In the genomic region with DNA sequence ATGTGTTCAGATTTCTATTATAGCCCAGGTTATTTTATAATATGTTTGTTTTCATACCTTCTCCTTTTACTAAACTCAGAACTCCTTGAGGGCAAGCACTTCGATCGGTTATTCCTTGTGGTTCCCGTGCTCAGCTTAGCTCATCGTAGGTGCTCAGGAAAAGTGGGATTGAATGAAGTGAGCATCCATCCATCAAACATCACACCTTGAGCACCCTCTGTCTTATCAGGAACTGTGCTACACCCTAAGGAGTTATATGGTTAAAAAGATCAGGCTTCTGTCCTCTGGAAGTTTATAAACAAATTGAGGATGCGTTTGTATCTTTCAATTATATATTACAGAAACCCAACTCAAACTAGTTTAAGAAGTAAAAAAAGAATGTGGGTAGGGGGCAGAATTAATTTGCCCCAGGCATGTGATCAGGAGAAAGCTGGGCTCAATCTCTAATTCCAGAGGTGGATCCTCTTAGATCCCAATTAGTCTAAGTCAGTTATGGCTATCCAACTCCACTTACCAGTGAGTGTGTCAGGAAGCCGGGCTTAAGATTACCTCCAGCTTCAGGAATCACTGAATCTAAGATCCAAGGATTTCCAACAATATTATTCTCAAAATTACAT, we compare ENCODE assay signal across 11 cellular contexts. TPM values are rescaled to one million over a fixed set of nuclear protein-coding genes. Genes with fewer than 3 reads are reported as not detected.
DNase-seq lines count a peak whose midpoint lies in the region; ATAC-seq and TF ChIP-seq lines count a peak whose summit lies in the region.
"Had no signal": no experiment of that assay in that cellular context is flagged by ENCODE, and none has a peak within 500 bp of the region (broad histone marks: within the 10 kb centered on the region; RNA-seq: fewer than 3 reads in every experiment).

No MANE protein-coding gene starts in this region.

- peaks cover 25% of the 10 kb centered on the region for H3K4me1 Mint-ChIP-seq in neural crest cell

- ATAC-seq in GM18868 (IDR thresholded peaks at IDR 0.05; ENCODE audit: unreplicated experiment) (no peak), HG02870 (IDR thresholded peaks at IDR 0.05; ENCODE audit: unreplicated experiment) (no peak)
- ATAC-seq: natural killer cell treated with Interleukin-12 subunit alpha and Interleukin-12 subunit beta and Interleukin-15 and Interleukin-18, amount 100 ng/mL, for 72 hours; stimulated activated naive CD8-positive, alpha-beta T cell treated with anti-CD3 and anti-CD28 coated beads, Interleukin-15, amount 100 ng/mL, for 72 hours had no signal

- no peaks in the 10 kb centered on the region for H3K4me1 ChIP-seq in MM.1S (ENCODE audit: low read length)

- H3K9me3 Mint-ChIP-seq in neural crest cell, result no peaks in the 10 kb centered on the region
- H3K9me3 Mint-ChIP-seq: central memory CD8-positive, alpha-beta T cell; natural killer cell treated with Interleukin-12 subunit alpha and Interleukin-12 subunit beta and Interleukin-15 and Interleukin-18, amount 100 ng/mL, for 72 hours; stimulated activated naive CD8-positive, alpha-beta T cell treated with anti-CD3 and anti-CD28 coated beads, Interleukin-15, amount 100 ng/mL, for 72 hours had no signal

- no peak overlapping the region for H3K4me3 Mint-ChIP-seq in neural crest cell
- H3K4me3 Mint-ChIP-seq: central memory CD8-positive, alpha-beta T cell; natural killer cell treated with Interleukin-12 subunit alpha and Interleukin-12 subunit beta and Interleukin-15 and Interleukin-18, amount 100 ng/mL, for 72 hours; stimulated activated naive CD8-positive, alpha-beta T cell treated with anti-CD3 and anti-CD28 coated beads, Interleukin-15, amount 100 ng/mL, for 72 hours had no signal

- H3K79me2 ChIP-seq in MM.1S (ENCODE audit: low read length), result no peaks in the 10 kb centered on the region

- H3F3A ChIP-seq in MM.1S (ENCODE audit: insufficient read depth, low read length), result no peaks in the 10 kb centered on the region

- DNase-seq in GM12865 (ENCODE audit: low read depth), result peak; percentile 17
- no peak for DNase-seq in MM.1S
- DNase-seq in brain microvascular endothelial cell, result no peak
- DNase-seq in neural crest cell (ENCODE audit: low read depth, low spot score), result no peak
- DNase-seq in GDM1 (lab: John Stamatoyannopoulos, UW), result no peak
- DNase-seq: stimulated activated naive CD8-positive, alpha-beta T cell treated with anti-CD3 and anti-CD28 coated beads, Interleukin-15, amount 100 ng/mL, for 72 hours had no signal

- H4K20me1 ChIP-seq in MM.1S (ENCODE audit: insufficient read depth, low read length), result no peaks in the 10 kb centered on the region

- no peaks in the 10 kb centered on the region for H3K9me3 ChIP-seq in MM.1S (replicated peaks; ENCODE audit: insufficient read depth, low read length)

- TF ChIP-seq CTCF in GM12865 (IDR thresholded peaks at IDR 0.05; ENCODE audit: insufficient read depth, low read depth, low read length, missing control alignments) (peak; percentile 46), MM.1S (IDR thresholded peaks at IDR 0.05; ENCODE audit: low read length) (peak; percentile 46), brain microvascular endothelial cell (IDR thresholded peaks at IDR 0.05; ENCODE audit: low read depth, low read length, missing control alignments) (peak; percentile 63), neural crest cell (conservative IDR thresholded peaks at IDR 0.05) (peak; percentile 50)

- H3K27ac Mint-ChIP-seq in neural crest cell (ENCODE audit: unreplicated experiment), result no peak overlapping the region

- H3K27ac ChIP-seq in MM.1S (ENCODE audit: low read length) (no peak overlapping the region), brain microvascular endothelial cell (no peak overlapping the region)
- H3K27ac ChIP-seq: SK-N-MC had no signal

- H3K27me3 ChIP-seq in MM.1S (replicated peaks; ENCODE audit: insufficient read depth, low read length), result no peaks in the 10 kb centered on the region
- no peaks in the 10 kb centered on the region for H3K27me3 ChIP-seq in brain microvascular endothelial cell (replicated peaks)

- no peak overlapping the region for H3K4me2 ChIP-seq in MM.1S (ENCODE audit: low read depth, low read length)

- H3K36me3 Mint-ChIP-seq in neural crest cell (ENCODE audit: low read depth), result no peaks in the 10 kb centered on the region
- H3K36me3 Mint-ChIP-seq: natural killer cell treated with Interleukin-12 subunit alpha and Interleukin-12 subunit beta and Interleukin-15 and Interleukin-18, amount 100 ng/mL, for 72 hours had no signal

- in situ Hi-C loops in brain microvascular endothelial cell (cut with HindIII; ENCODE audit: low pct_ligation_motif_present, low sequenced_read_pairs), result no loop called here

- H3K9ac ChIP-seq in MM.1S (ENCODE audit: low read length), result no peak overlapping the region

- no peak overlapping the region for H2AFZ ChIP-seq in MM.1S (ENCODE audit: low read length)

- H3K27me3 Mint-ChIP-seq in neural crest cell (ENCODE audit: low read depth), result no peaks in the 10 kb centered on the region
- H3K27me3 Mint-ChIP-seq: central memory CD8-positive, alpha-beta T cell; natural killer cell treated with Interleukin-12 subunit alpha and Interleukin-12 subunit beta and Interleukin-15 and Interleukin-18, amount 100 ng/mL, for 72 hours; stimulated activated naive CD8-positive, alpha-beta T cell treated with anti-CD3 and anti-CD28 coated beads, Interleukin-15, amount 100 ng/mL, for 72 hours had no signal

- H3K9me2 ChIP-seq in MM.1S (replicated peaks; ENCODE audit: insufficient read depth, low read length), result no peaks in the 10 kb centered on the region

- H3K36me3 ChIP-seq in MM.1S (replicated peaks; ENCODE audit: insufficient read depth, low read length) (no peaks in the 10 kb centered on the region), brain microvascular endothelial cell (replicated peaks) (no peaks in the 10 kb centered on the region)

- no peak overlapping the region for H3K4me3 ChIP-seq in GM12865 (ENCODE audit: low read depth, low read length)
- H3K4me3 ChIP-seq in MM.1S (ENCODE audit: low read length), result no peak overlapping the region
- no peak overlapping the region for H3K4me3 ChIP-seq in brain microvascular endothelial cell (ENCODE audit: low read depth, low read length)
- H3K4me3 ChIP-seq: SK-N-MC had no signal

RNA-seq across cellular contexts. Expression of a gene that starts 59.9 kb away (rescaled TPM):
- 36.6 and 37.8 TPM in 2 replicates for total RNA-seq in neural crest cell
